Comparison of ENCODE assay signal across 16 cellular contexts in genomic region chr13:19673473-19674430, GRCh38. TPM values are rescaled to one million over a fixed set of nuclear protein-coding genes. Genes with fewer than 3 reads are reported as not detected.
DNase-seq lines count a peak whose midpoint lies in the region; ATAC-seq, FAIRE-seq and TF ChIP-seq lines count a peak whose summit lies in the region.
"Had no signal": no experiment of that assay in that cellular context is flagged by ENCODE, and none has a peak within 500 bp of the region (broad histone marks: within the 10 kb centered on the region; RNA-seq: fewer than 3 reads in every experiment).

No MANE protein-coding gene starts in this region.

- no peaks in the 10 kb centered on the region for H4K20me1 ChIP-seq in HepG2 (ENCODE audit: insufficient read depth, low read length)

- H3K9me3 Mint-ChIP-seq in stimulated activated naive CD8-positive, alpha-beta T cell treated with anti-CD3 and anti-CD28 coated beads, Interleukin-15, Interleukin-2, amounts not matched to agents 100 ng/mL and 50 ng/mL, for 24 hours, result no peaks in the 10 kb centered on the region
- H3K9me3 Mint-ChIP-seq in type B pancreatic cell, result no peaks in the 10 kb centered on the region
- H3K9me3 Mint-ChIP-seq: activated T-helper 2 cell treated with anti-CD3 and anti-CD28 coated beads, Interferon-gamma antibody, Interleukin-2, Interleukin-4, amounts not matched to agents 10 μg/mL and 5 μg/mL and 100 μg/mL, durations not matched to agents 14 hours and 24 hours and 36 hours had no signal

- BruUV-seq in HepG2 (replicated peaks; lab: Mats Ljungman, UMichigan), result no TSS peak

- H3K27ac Mint-ChIP-seq in stimulated activated naive CD8-positive, alpha-beta T cell treated with anti-CD3 and anti-CD28 coated beads, Interleukin-15, Interleukin-2, amounts not matched to agents 100 ng/mL and 50 ng/mL, for 24 hours, result peak overlapping the region; percentile 10
- H3K27ac Mint-ChIP-seq in type B pancreatic cell, result peak overlapping the region; percentile 13
- H3K27ac Mint-ChIP-seq: activated T-helper 2 cell treated with anti-CD3 and anti-CD28 coated beads, Interferon-gamma antibody, Interleukin-2, Interleukin-4, amounts not matched to agents 10 μg/mL and 5 μg/mL and 100 μg/mL, durations not matched to agents 14 hours and 24 hours and 36 hours had no signal

- TF ChIP-seq RAD21 in HepG2 (CRISPR knock-in tag; IDR thresholded peaks at IDR 0.05), result no peak

- in situ Hi-C loops in HepG2 (cut with HindIII; ENCODE audit: extremely low pct_ligation_motif_present, low pct_unique_long_range_greater_than_20kb), result no loop called here

- H3K27ac ChIP-seq in HepG2 (ENCODE audit: extremely low read length, insufficient read depth, low read length), result no peak overlapping the region
- H3K27ac ChIP-seq: KMS-11, tibial artery had no signal

- no peak for ATAC-seq in stimulated activated naive CD8-positive, alpha-beta T cell treated with anti-CD3 and anti-CD28 coated beads, Interleukin-15, Interleukin-2, amounts not matched to agents 100 U/mL and 50 U/mL, for 24 hours
- ATAC-seq in HepG2, result no peak; the same call in 2 of the 3 replicates
- ATAC-seq in HG02588 (IDR thresholded peaks at IDR 0.05; ENCODE audit: unreplicated experiment), result no peak

- no peak overlapping the region for H3K4me2 ChIP-seq in HepG2 (ENCODE audit: low read depth, low read length)
- H3K4me2 ChIP-seq: KMS-11, smooth muscle cell had no signal

- peaks cover 17 to 62% of the 10 kb centered on the region in 2 experiments for H3K36me3 ChIP-seq in HepG2 (replicated peaks in 1 of 2; ENCODE audit: control insufficient read depth in 1 of 2, insufficient read depth in 2 of 2, low read length in 2 of 2)

- peak in 1 of 2 experiments; percentile 21; a peak in 1 of 4 replicates for TF ChIP-seq POLR2A in HepG2 (IDR thresholded peaks at IDR 0.05; ENCODE audit: insufficient read depth in 1 of 2, low read depth in 2 of 2, low read length in 2 of 2)

- no peak overlapping the region for H3K4me3 ChIP-seq in HepG2 (replicated peaks in 1 of 3; ENCODE audit: insufficient read depth in 1 of 3, low read depth in 2 of 3, low read length in 3 of 3)
- H3K4me3 ChIP-seq: smooth muscle cell, tibial artery had no signal

- H3K79me2 ChIP-seq in HepG2 (ENCODE audit: insufficient read depth, low read length), result no peaks in the 10 kb centered on the region

- H3K4me3 Mint-ChIP-seq in stimulated activated naive CD8-positive, alpha-beta T cell treated with anti-CD3 and anti-CD28 coated beads, Interleukin-15, Interleukin-2, amounts not matched to agents 100 ng/mL and 50 ng/mL, for 24 hours, result no peak overlapping the region
- H3K4me3 Mint-ChIP-seq in type B pancreatic cell, result no peak overlapping the region

- no peak overlapping the region for H3K9ac ChIP-seq in HepG2 (ENCODE audit: insufficient read depth, low read depth, low read length)
- H3K9ac ChIP-seq: KMS-11 had no signal

- H3K9me3 ChIP-seq in HepG2 (ENCODE audit: low read length), result no peaks in the 10 kb centered on the region
- H3K9me3 ChIP-seq: tibial artery had no signal

- TF ChIP-seq CTCF in HepG2 (CRISPR knock-in tag; IDR thresholded peaks at IDR 0.05), result no peak
- TF ChIP-seq CTCF in type B pancreatic cell (conservative IDR thresholded peaks at IDR 0.05), result no peak

- DNase-seq in stimulated activated naive CD8-positive, alpha-beta T cell treated with anti-CD3 and anti-CD28 coated beads, Interleukin-15, Interleukin-2, amounts not matched to agents 100 U/mL and 50 U/mL, for 24 hours, result no peak
- peak; percentile 44 for DNase-seq in astrocyte of the hippocampus (ENCODE audit: low read depth, low spot score)
- no peak for DNase-seq in HepG2 (ENCODE audit: low spot score)
- DNase-seq in type B pancreatic cell (ENCODE audit: extremely low spot score, unreplicated experiment), result no peak
- no peak for DNase-seq in epidermal melanocyte (ENCODE audit: insufficient read length, low spot score)
- DNase-seq in midbrain (lab: John Stamatoyannopoulos, UW), result no peak
- DNase-seq: cortex of kidney, NCI-H1092, T1000, tibial artery had no signal

- H3K27me3 ChIP-seq in HepG2 (ENCODE audit: control insufficient read depth in 1 of 2, insufficient read depth in 2 of 2, low read length in 2 of 2), result no peaks in the 10 kb centered on the region
- H3K27me3 ChIP-seq: tibial artery had no signal

- POLR2A ChIA-PET in HepG2 (lab: Yijun Ruan, JAX), result no interaction called here

- peaks cover 80% of the 10 kb centered on the region for H3K36me3 Mint-ChIP-seq in stimulated activated naive CD8-positive, alpha-beta T cell treated with anti-CD3 and anti-CD28 coated beads, Interleukin-15, Interleukin-2, amounts not matched to agents 100 ng/mL and 50 ng/mL, for 24 hours (ENCODE audit: low read depth)
- H3K36me3 Mint-ChIP-seq in type B pancreatic cell, result peaks cover 19% of the 10 kb centered on the region

- no peak for TF ChIP-seq EP300 in HepG2 (IDR thresholded peaks at IDR 0.05; ENCODE audit: low read depth in 2 of 2, low read length in 2 of 2)
- no peak for TF ChIP-seq EP300 in HepG2 (CRISPR knock-in tag; IDR thresholded peaks at IDR 0.05; ENCODE audit: borderline replicate concordance)

- intact Hi-C loops in HepG2 (cut with micrococcal nuclease; ENCODE audit: unreplicated experiment), result no loop called here

- peaks cover 12% of the 10 kb centered on the region for H3K4me1 Mint-ChIP-seq in stimulated activated naive CD8-positive, alpha-beta T cell treated with anti-CD3 and anti-CD28 coated beads, Interleukin-15, Interleukin-2, amounts not matched to agents 100 ng/mL and 50 ng/mL, for 24 hours (ENCODE audit: low read depth)
- no peaks in the 10 kb centered on the region for H3K4me1 Mint-ChIP-seq in type B pancreatic cell (ENCODE audit: unreplicated experiment)

- WGBS in HepG2 (ENCODE audit: low lambda C conversion rate), result 97% methylated on average over 11 of the region's 11 CpGs

- no peaks in the 10 kb centered on the region for H3K27me3 Mint-ChIP-seq in stimulated activated naive CD8-positive, alpha-beta T cell treated with anti-CD3 and anti-CD28 coated beads, Interleukin-15, Interleukin-2, amounts not matched to agents 100 ng/mL and 50 ng/mL, for 24 hours
- H3K27me3 Mint-ChIP-seq in type B pancreatic cell, result no peaks in the 10 kb centered on the region

- no peak overlapping the region for H2AFZ ChIP-seq in HepG2 (ENCODE audit: low read length)

- CTCF ChIA-PET in HepG2 (lab: Yijun Ruan, JAX; ENCODE audit: low intra/inter-chr PET ratio, low total read pairs), result no interaction called here

- no peaks in the 10 kb centered on the region for H3K4me1 ChIP-seq in HepG2 (ENCODE audit: insufficient read depth, low read length)
- H3K4me1 ChIP-seq: tibial artery had no signal

- FAIRE-seq in HepG2 (lab: Jason Lieb, UNC), result no peak
- FAIRE-seq: G401.6 had no signal

TF ChIP-seq in HepG2, 621 proteins besides CTCF, POLR2A, EP300 and RAD21:
- TF ChIP-seq ZNF414 (CRISPR knock-in tag; IDR thresholded peaks at IDR 0.05) (no peak), ZNF563 (CRISPR knock-in tag; IDR thresholded peaks at IDR 0.05) (no peak), ZNF879 (CRISPR knock-in tag; IDR thresholded peaks at IDR 0.05) (no peak), ZNF616 (CRISPR knock-in tag; IDR thresholded peaks at IDR 0.05; ENCODE audit: low read depth) (no peak), RBM22 (optimal IDR thresholded peaks at IDR 0.05; ENCODE audit: low read length) (peak; percentile 53), TBP (CRISPR knock-in tag; IDR thresholded peaks at IDR 0.05) (no peak)

RNA-seq across cellular contexts. Expression of gene MPHOSPH8, which starts 40.3 kb away (rescaled TPM):
- total RNA-seq in HepG2 (2016; rRNA removed; fragmentation: Illumina TruSeq; extraction: Trizol) (20.9 and 27.6 TPM in 2 replicates), type B pancreatic cell (ENCODE audit: low replicate concordance) (30.5 and 32.8 TPM in 2 replicates)
- 5.8 and 6.9 TPM in 2 replicates for total RNA-seq in HepG2 (2016; cell fraction: cytosol; rRNA removed; fragmentation: Illumina TruSeq; extraction: Trizol; ENCODE audit: low read depth)
- total RNA-seq in HepG2 (2016; cell fraction: insoluble cytoplasmic fraction; rRNA removed; fragmentation: Illumina TruSeq; extraction: Trizol), result 20.3 and 27.2 TPM in 2 replicates
- total RNA-seq in HepG2 (2016; cell fraction: membrane; rRNA removed; fragmentation: Illumina TruSeq; extraction: Trizol), result 9.7 and 10.4 TPM in 2 replicates
- 18.4 and 21.3 TPM in 2 replicates for total RNA-seq in HepG2 (2016; cell fraction: nucleus; rRNA removed; fragmentation: Illumina TruSeq; extraction: Trizol)
- polyA plus RNA-seq in HepG2 (2011; rRNA removed), result 17.3 and 17.8 TPM in 2 replicates
- 6.9 and 9.8 TPM in 2 replicates for polyA plus RNA-seq in HepG2 (2011; cell fraction: cytosol; rRNA removed)
- 25.9 and 34.4 TPM in 2 replicates for polyA plus RNA-seq in HepG2 (2011; cell fraction: nucleus; rRNA removed)
- 26.5 and 26.8 TPM in 2 replicates for polyA plus RNA-seq in HepG2 (2012)
- 1.7 and 2.0 TPM in 2 replicates for polyA plus RNA-seq in HepG2 (2016; cell fraction: cytosol; fragmentation: Illumina TruSeq; extraction: Trizol; ENCODE audit: low read depth)
- polyA plus RNA-seq in HepG2 (2016; cell fraction: insoluble cytoplasmic fraction; fragmentation: Illumina TruSeq; extraction: Trizol; ENCODE audit: low read depth), result 26.1 and 27.7 TPM in 2 replicates
- 3.9 and 4.4 TPM in 2 replicates for polyA plus RNA-seq in HepG2 (2016; cell fraction: membrane; fragmentation: Illumina TruSeq; extraction: Trizol; ENCODE audit: low read depth)
- polyA plus RNA-seq in HepG2 (2016; cell fraction: nucleus; fragmentation: Illumina TruSeq; extraction: Trizol; ENCODE audit: insufficient read depth, low read depth), result 40.7 and 42.0 TPM in 2 replicates
- polyA minus RNA-seq in HepG2 (2011; rRNA and poly(A)+ RNA removed; ENCODE audit: low replicate concordance), result 3.8 and 8.2 TPM in 2 replicates
- polyA minus RNA-seq in HepG2 (2011; cell fraction: cytosol; rRNA and poly(A)+ RNA removed), result 4.9 and 8.0 TPM in 2 replicates
- 19.4 and 29.7 TPM in 2 replicates for polyA minus RNA-seq in HepG2 (2011; cell fraction: nucleus; rRNA and poly(A)+ RNA removed)
